1 cellular context compared by ENCODE assay signal in genomic region chr17:73170921-73171320, GRCh38.
TF ChIP-seq lines count a peak whose summit lies in the region.

No MANE protein-coding gene starts in this region.

TF ChIP-seq in GM23338, 12 proteins besides CTCF, POLR2A, EP300 and RAD21 (continued from another document):
- TF ChIP-seq, protein P1, sequence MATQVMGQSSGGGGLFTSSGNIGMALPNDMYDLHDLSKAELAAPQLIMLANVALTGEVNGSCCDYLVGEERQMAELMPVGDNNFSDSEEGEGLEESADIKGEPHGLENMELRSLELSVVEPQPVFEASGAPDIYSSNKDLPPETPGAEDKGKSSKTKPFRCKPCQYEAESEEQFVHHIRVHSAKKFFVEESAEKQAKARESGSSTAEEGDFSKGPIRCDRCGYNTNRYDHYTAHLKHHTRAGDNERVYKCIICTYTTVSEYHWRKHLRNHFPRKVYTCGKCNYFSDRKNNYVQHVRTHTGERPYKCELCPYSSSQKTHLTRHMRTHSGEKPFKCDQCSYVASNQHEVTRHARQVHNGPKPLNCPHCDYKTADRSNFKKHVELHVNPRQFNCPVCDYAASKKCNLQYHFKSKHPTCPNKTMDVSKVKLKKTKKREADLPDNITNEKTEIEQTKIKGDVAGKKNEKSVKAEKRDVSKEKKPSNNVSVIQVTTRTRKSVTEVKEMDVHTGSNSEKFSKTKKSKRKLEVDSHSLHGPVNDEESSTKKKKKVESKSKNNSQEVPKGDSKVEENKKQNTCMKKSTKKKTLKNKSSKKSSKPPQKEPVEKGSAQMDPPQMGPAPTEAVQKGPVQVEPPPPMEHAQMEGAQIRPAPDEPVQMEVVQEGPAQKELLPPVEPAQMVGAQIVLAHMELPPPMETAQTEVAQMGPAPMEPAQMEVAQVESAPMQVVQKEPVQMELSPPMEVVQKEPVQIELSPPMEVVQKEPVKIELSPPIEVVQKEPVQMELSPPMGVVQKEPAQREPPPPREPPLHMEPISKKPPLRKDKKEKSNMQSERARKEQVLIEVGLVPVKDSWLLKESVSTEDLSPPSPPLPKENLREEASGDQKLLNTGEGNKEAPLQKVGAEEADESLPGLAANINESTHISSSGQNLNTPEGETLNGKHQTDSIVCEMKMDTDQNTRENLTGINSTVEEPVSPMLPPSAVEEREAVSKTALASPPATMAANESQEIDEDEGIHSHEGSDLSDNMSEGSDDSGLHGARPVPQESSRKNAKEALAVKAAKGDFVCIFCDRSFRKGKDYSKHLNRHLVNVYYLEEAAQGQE (IDR thresholded peaks at IDR 0.05; ENCODE audit: unreplicated experiment), result no peak
- no peak for TF ChIP-seq STAT1 (IDR thresholded peaks at IDR 0.05; ENCODE audit: unreplicated experiment)
- no peak for TF ChIP-seq ZNF114 (CRISPR knock-in tag; IDR thresholded peaks at IDR 0.05)
- TF ChIP-seq CREB1 (CRISPR knock-in tag; IDR thresholded peaks at IDR 0.05; ENCODE audit: low read depth), result no peak
